ENCODE assay signal across 21 cellular contexts in the genomic region with DNA sequence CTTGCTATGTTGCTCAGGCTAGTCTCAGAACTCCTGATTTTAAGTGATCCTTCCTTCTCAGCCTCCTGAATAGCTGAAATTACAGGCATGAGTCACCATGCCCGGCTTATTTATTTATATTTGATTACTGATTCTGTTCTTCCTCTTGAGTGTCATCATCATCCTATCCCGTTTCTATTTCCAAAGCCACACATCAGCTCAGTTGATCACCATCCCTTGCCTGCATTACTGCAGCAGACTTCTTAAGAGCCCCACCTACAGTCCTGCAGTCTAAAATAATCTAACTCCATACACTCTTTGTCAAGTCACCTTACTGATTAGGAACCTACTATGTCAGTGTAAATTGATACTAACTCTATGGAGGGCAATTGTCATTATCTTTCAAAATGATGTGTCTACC.
DNase-seq lines count a peak whose midpoint lies in the region; ATAC-seq, FAIRE-seq and TF ChIP-seq lines count a peak whose summit lies in the region.
"Had no signal": no experiment of that assay in that cellular context is flagged by ENCODE, and none has a peak within 500 bp of the region (broad histone marks: within the 10 kb centered on the region; RNA-seq: fewer than 3 reads in every experiment).

No MANE protein-coding gene starts in this region.

- no TSS peak for BruUV-seq in K562 (replicated peaks; lab: Mats Ljungman, UMichigan)

- no peak overlapping the region for H3K27ac Mint-ChIP-seq in natural killer cell
- H3K27ac Mint-ChIP-seq: activated B cell treated with CpG ODN at 0.5 μM for 24 hours; activated naive CD8-positive, alpha-beta T cell treated with anti-CD3 and anti-CD28 coated beads for 36 hours; mesothelial cell of epicardium; stimulated activated naive CD8-positive, alpha-beta T cell treated with anti-CD3 and anti-CD28 coated beads, Interleukin-15, Interleukin-2, amounts not matched to agents 100 ng/mL and 50 ng/mL, for 24 hours had no signal

- no peak overlapping the region for H3K9ac ChIP-seq in K562 (ENCODE audit: insufficient read depth in 1 of 2, low read depth in 2 of 2, low read length in 2 of 2)

- H3K9me3 Mint-ChIP-seq in natural killer cell, result no peaks in the 10 kb centered on the region
- H3K9me3 Mint-ChIP-seq: activated B cell treated with CpG ODN at 0.5 μM for 24 hours; activated naive CD8-positive, alpha-beta T cell treated with anti-CD3 and anti-CD28 coated beads for 36 hours; mesothelial cell of epicardium; stimulated activated naive CD8-positive, alpha-beta T cell treated with anti-CD3 and anti-CD28 coated beads, Interleukin-15, Interleukin-2, amounts not matched to agents 100 ng/mL and 50 ng/mL, for 24 hours had no signal

- peaks cover 0 to 3% of the 10 kb centered on the region in 2 experiments; a peak in 1 of 5 replicates for H3K4me1 ChIP-seq in K562 (replicated peaks in 1 of 2; ENCODE audit: control insufficient read depth in 2 of 2, insufficient read depth in 2 of 2, low read length in 2 of 2)

- FAIRE-seq in K562 (lab: Jason Lieb, UNC), result no peak
- FAIRE-seq: frontal cortex, G401.6, islet of Langerhans had no signal

- CTCF ChIA-PET in K562 (lab: Yijun Ruan, JAX; ENCODE audit: low intra/inter-chr PET ratio), result no interaction called here

- intact Hi-C loops in K562 (cut with micrococcal nuclease), result no loop called here
- intact Hi-C loops in natural killer cell (cut with micrococcal nuclease), result no loop called here

- TF ChIP-seq EP300 in K562 (IDR thresholded peaks at IDR 0.05; ENCODE audit: low read length), result no peak

- no peaks in the 10 kb centered on the region for H3K36me3 Mint-ChIP-seq in natural killer cell
- H3K36me3 Mint-ChIP-seq: activated naive CD8-positive, alpha-beta T cell treated with anti-CD3 and anti-CD28 coated beads for 36 hours; mesothelial cell of epicardium had no signal

- in situ Hi-C loops in K562 (cut with MboI), result loop anchor here (5.0 kb wide), 1 partner anchor 375 kb away; no protein-coding TSS in a partner anchor

- 0 out of 3 replicates have a peak, but pooled peaks have one; percentile 47 for ATAC-seq in K562
- no peak for ATAC-seq in natural killer cell

- H3K9me3 ChIP-seq in K562 (replicated peaks; ENCODE audit: control insufficient read depth, insufficient read depth, low read depth, low read length), result no peaks in the 10 kb centered on the region
- H3K9me3 ChIP-seq: neutrophil, sigmoid colon had no signal

- no peaks in the 10 kb centered on the region for H3K36me3 ChIP-seq in K562 (ENCODE audit: control insufficient read depth, insufficient read depth, low read length)
- H3K36me3 ChIP-seq: neutrophil, sigmoid colon had no signal

- TF ChIP-seq RAD21 in K562 (CRISPR knock-in tag; conservative IDR thresholded peaks at IDR 0.05 in 1 of 2, IDR thresholded peaks at IDR 0.05 in 1 of 2), result no peak

- DNase-seq in EL, result peak; percentile 78
- DNase-seq in NCI-H2029 treated with DMSO at 0.1 percent for 48 hours (lab: John Stamatoyannopoulos, UW), result peak; percentile 18
- no peak for DNase-seq in K562 (ENCODE audit: extremely low read depth in 1 of 4, low spot score in 3 of 4)
- DNase-seq in hepatic stellate cell (ENCODE audit: low spot score), result peak; percentile 48
- no peak for DNase-seq in NCI-H1694 (lab: John Stamatoyannopoulos, UW)
- no peak for DNase-seq in natural killer cell
- DNase-seq in NCI-H2107 (lab: John Stamatoyannopoulos, UW), result no peak
- no peak for DNase-seq in NCI-H2171 treated with DMSO at 0.1 percent for 48 hours (lab: John Stamatoyannopoulos, UW)
- DNase-seq: activated B cell treated with CpG ODN at 0.5 μM for 24 hours; activated CD8-positive, alpha-beta memory T cell treated with anti-CD3 and anti-CD28 coated beads, Interleukin-2, amount 50 U/mL, for 48 hours; activated naive CD8-positive, alpha-beta T cell treated with anti-CD3 and anti-CD28 coated beads for 36 hours; NCI-H187 treated with DMSO at 0.1 percent for 48 hours; sigmoid colon; T-helper 1 cell had no signal

- 0% methylated on average over 2 of the region's 2 CpGs for WGBS in K562 (ENCODE audit: insufficient coverage, low coverage, missing lambda C conversion rate)

- no peak for TF ChIP-seq POLR2A in K562 (conservative IDR thresholded peaks at IDR 0.05)

- POLR2A ChIA-PET in K562 (lab: Yijun Ruan, JAX), result no interaction called here

- H3K4me3 ChIP-seq in K562, result no peak overlapping the region
- H3K4me3 ChIP-seq: coronary artery, sigmoid colon had no signal

- H3K4me1 Mint-ChIP-seq in natural killer cell, result peaks cover 0 to 1% of the 10 kb centered on the region in 2 donors
- H3K4me1 Mint-ChIP-seq: activated B cell treated with CpG ODN at 0.5 μM for 24 hours; activated naive CD8-positive, alpha-beta T cell treated with anti-CD3 and anti-CD28 coated beads for 36 hours had no signal

- no peak overlapping the region for H3K4me2 ChIP-seq in K562 (ENCODE audit: insufficient read depth, low read length)

- no peaks in the 10 kb centered on the region for H3K9me1 ChIP-seq in K562 (ENCODE audit: control insufficient read depth, insufficient read depth, low read length)

- H3K4me3 Mint-ChIP-seq in natural killer cell, result no peak overlapping the region
- H3K4me3 Mint-ChIP-seq: activated B cell treated with CpG ODN at 0.5 μM for 24 hours; activated naive CD8-positive, alpha-beta T cell treated with anti-CD3 and anti-CD28 coated beads for 36 hours; mesothelial cell of epicardium; stimulated activated naive CD8-positive, alpha-beta T cell treated with anti-CD3 and anti-CD28 coated beads, Interleukin-15, Interleukin-2, amounts not matched to agents 100 ng/mL and 50 ng/mL, for 24 hours had no signal

- no peaks in the 10 kb centered on the region; a peak in 3 of 5 replicates for H3K27me3 ChIP-seq in K562 (ENCODE audit: control insufficient read depth in 2 of 2, insufficient read depth in 2 of 2, low read length in 2 of 2)
- H3K27me3 ChIP-seq: sigmoid colon had no signal

- H4K20me1 ChIP-seq in K562 (replicated peaks; ENCODE audit: control insufficient read depth, insufficient read depth, low read length), result no peaks in the 10 kb centered on the region

- TF ChIP-seq CTCF in K562 (IDR thresholded peaks at IDR 0.05 in 2 of 3, conservative IDR thresholded peaks at IDR 0.05 in 1 of 3; ENCODE audit: insufficient read depth in 2 of 3, low read depth in 1 of 3, low read length in 3 of 3), result no peak
- no peak for TF ChIP-seq CTCF in natural killer cell (IDR thresholded peaks at IDR 0.05)

- no peak overlapping the region for H2AFZ ChIP-seq in K562 (ENCODE audit: low read depth, low read length)

- H3K79me2 ChIP-seq in K562 (ENCODE audit: control insufficient read depth, insufficient read depth, low read length), result no peaks in the 10 kb centered on the region

- H3K27ac ChIP-seq in K562 (ENCODE audit: extremely low read depth, low read depth, low read length), result no peak overlapping the region
- H3K27ac ChIP-seq: neutrophil had no signal

- H3K27me3 Mint-ChIP-seq in natural killer cell (ENCODE audit: low read depth in 2 of 2), result peaks cover 0 to 2% of the 10 kb centered on the region in 2 donors
- H3K27me3 Mint-ChIP-seq: activated B cell treated with CpG ODN at 0.5 μM for 24 hours had no signal

TF ChIP-seq in K562, 482 proteins besides CTCF, POLR2A, EP300 and RAD21:
- TF ChIP-seq FOXK1 (CRISPR knock-in tag; IDR thresholded peaks at IDR 0.05; ENCODE audit: borderline replicate concordance) (no peak), ZZZ3 (IDR thresholded peaks at IDR 0.05) (no peak), MAFG (tag; conservative IDR thresholded peaks at IDR 0.05) (0 out of 2 replicates have a peak, but pooled peaks have one; percentile 19), FOSL1 (tag; conservative IDR thresholded peaks at IDR 0.05) (peak; percentile 40), ZKSCAN1 (IDR thresholded peaks at IDR 0.05; ENCODE audit: low read depth, low read length) (no peak)
- TF ChIP-seq, protein P1, sequence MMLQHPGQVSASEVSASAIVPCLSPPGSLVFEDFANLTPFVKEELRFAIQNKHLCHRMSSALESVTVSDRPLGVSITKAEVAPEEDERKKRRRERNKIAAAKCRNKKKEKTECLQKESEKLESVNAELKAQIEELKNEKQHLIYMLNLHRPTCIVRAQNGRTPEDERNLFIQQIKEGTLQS (IDR thresholded peaks at IDR 0.05), result peak; percentile 51
- TF ChIP-seq, protein P1 (CRISPR knock-in tag; conservative IDR thresholded peaks at IDR 0.05), result no peak

Comparison
In these comparisons a context has a peak if more than half of its experiments do, and no peak if none do; other contexts are left out.
1. DNase-seq: peak in EL (single experiment), NCI-H2029 treated with DMSO at 0.1 percent for 48 hours (single experiment) and hepatic stellate cell (single experiment); none in K562 (0 of 4), NCI-H1694 (single experiment), natural killer cell (single experiment), NCI-H2107 (single experiment) and NCI-H2171 treated with DMSO at 0.1 percent for 48 hours (single experiment).